22 cellular contexts compared by ENCODE assay signal in genomic region chr12:130647814-130648213, GRCh38.
DNase-seq lines count a peak whose midpoint lies in the region; ATAC-seq, FAIRE-seq and TF ChIP-seq lines count a peak whose summit lies in the region.
"Had no signal": no experiment of that assay in that cellular context is flagged by ENCODE, and none has a peak within 500 bp of the region (broad histone marks: within the 10 kb centered on the region; RNA-seq: fewer than 3 reads in every experiment).

No MANE protein-coding gene starts in this region.

- TF ChIP-seq RAD21 in HepG2 (CRISPR knock-in tag; IDR thresholded peaks at IDR 0.05), result no peak
- TF ChIP-seq RAD21 in SK-N-SH (IDR thresholded peaks at IDR 0.05; ENCODE audit: low read length), result no peak

- H3F3A ChIP-seq in SK-N-SH (replicated peaks; ENCODE audit: insufficient read depth), result no peaks in the 10 kb centered on the region

- no peaks in the 10 kb centered on the region for H3K9me3 ChIP-seq in HepG2 (ENCODE audit: low read length)
- no peaks in the 10 kb centered on the region for H3K9me3 ChIP-seq in right lobe of liver
- H3K9me3 ChIP-seq in SK-N-SH, result no peaks in the 10 kb centered on the region
- H3K9me3 ChIP-seq: BLaER1, Caco-2 had no signal

- TF ChIP-seq POLR2A in HepG2 (IDR thresholded peaks at IDR 0.05; ENCODE audit: insufficient read depth in 1 of 2, low read depth in 2 of 2, low read length in 2 of 2) (no peak), right lobe of liver (IDR thresholded peaks at IDR 0.05) (no peak)

- ATAC-seq in HepG2 (no peak), right lobe of liver (no peak), HG03175 (IDR thresholded peaks at IDR 0.05; ENCODE audit: unreplicated experiment) (no peak)
- ATAC-seq: CD8-positive, alpha-beta T cell had no signal

- H3K9ac ChIP-seq in HepG2 (ENCODE audit: insufficient read depth, low read depth, low read length) (no peak overlapping the region), SK-N-SH (no peak overlapping the region)
- H3K9ac ChIP-seq: BLaER1 had no signal

- no peak overlapping the region for H3K4me2 ChIP-seq in HepG2 (ENCODE audit: low read depth, low read length)
- no peak overlapping the region for H3K4me2 ChIP-seq in SK-N-SH
- H3K4me2 ChIP-seq: BLaER1 had no signal

- no peaks in the 10 kb centered on the region for H3K9me2 ChIP-seq in SK-N-SH

- FAIRE-seq in HepG2 (lab: Jason Lieb, UNC), result no peak
- FAIRE-seq: A204.1, GM12892, H54 had no signal

- DNase-seq in DMS 273 (lab: John Stamatoyannopoulos, UW; ENCODE audit: unreplicated experiment) (peak; percentile 18), DMS 273 treated with DMSO at 0.1 percent for 48 hours (lab: John Stamatoyannopoulos, UW) (no peak), HepG2 (ENCODE audit: low spot score) (no peak), right lobe of liver (no peak), mesenteric fat pad (ENCODE audit: low spot score) (peak; percentile 55), SK-N-SH (no peak), HuH-7 (ENCODE audit: low spot score) (no peak)
- DNase-seq: Caco-2; CD4-positive, CD25-positive, alpha-beta regulatory T cell; CD8-positive, alpha-beta T cell; DMS53; DMS79 treated with DMSO at 0.1 percent for 48 hours; GF-D8; GOT3; HCEC 1CT had no signal

- no peak for TF ChIP-seq CTCF in HepG2 (CRISPR knock-in tag; IDR thresholded peaks at IDR 0.05)
- no peak for TF ChIP-seq CTCF in right lobe of liver (IDR thresholded peaks at IDR 0.05)
- no peak for TF ChIP-seq CTCF in SK-N-SH (IDR thresholded peaks at IDR 0.05)

- WGBS in HepG2 (ENCODE audit: low lambda C conversion rate), result 40% methylated on average over 13 of the region's 13 CpGs
- WGBS in right lobe of liver (ENCODE audit: insufficient coverage, low coverage, low lambda C conversion rate, missing lambda C conversion rate), result 70% methylated on average over 7 of the region's 13 CpGs
- 55% methylated on average over 13 of the region's 13 CpGs for WGBS in SK-N-SH (ENCODE audit: low lambda C conversion rate)

- intact Hi-C loops in HepG2 (cut with micrococcal nuclease; ENCODE audit: unreplicated experiment), result no loop called here
- intact Hi-C loops in right lobe of liver (cut with DNase I), result no loop called here

- POLR2A ChIA-PET in HepG2 (lab: Yijun Ruan, JAX), result no interaction called here
- POLR2A ChIA-PET in SK-N-SH (lab: Yijun Ruan, JAX), result no interaction called here

- CTCF ChIA-PET in HepG2 (lab: Yijun Ruan, JAX; ENCODE audit: low intra/inter-chr PET ratio, low total read pairs) (no interaction called here), SK-N-SH (lab: Yijun Ruan, JAX) (no interaction called here)

- no peak overlapping the region for H3K27ac ChIP-seq in HepG2 (ENCODE audit: extremely low read length, insufficient read depth, low read length)
- no peak overlapping the region for H3K27ac ChIP-seq in right lobe of liver
- H3K27ac ChIP-seq in SK-N-SH (ENCODE audit: low read depth in 2 of 2, low read length in 1 of 2), result no peak overlapping the region
- H3K27ac ChIP-seq: 22Rv1, BLaER1, C4-2B had no signal

- H3K27me3 ChIP-seq in HepG2 (ENCODE audit: control insufficient read depth in 1 of 2, insufficient read depth in 2 of 2, low read length in 2 of 2), result peaks cover 3 to 60% of the 10 kb centered on the region in 2 experiments; a peak in 3 of 5 replicates
- H3K27me3 ChIP-seq in right lobe of liver, result no peaks in the 10 kb centered on the region
- H3K27me3 ChIP-seq in SK-N-SH (ENCODE audit: insufficient read depth), result no peaks in the 10 kb centered on the region
- H3K27me3 ChIP-seq: BLaER1 had no signal

- no peak overlapping the region for H3K4me3 ChIP-seq in HepG2 (replicated peaks in 1 of 3; ENCODE audit: insufficient read depth in 1 of 3, low read depth in 2 of 3, low read length in 3 of 3)
- no peak overlapping the region for H3K4me3 ChIP-seq in right lobe of liver
- H3K4me3 ChIP-seq in SK-N-SH (ENCODE audit: low read depth in 2 of 2, low read length in 1 of 2), result no peak overlapping the region
- H3K4me3 ChIP-seq: BLaER1 had no signal

- no peaks in the 10 kb centered on the region for H3K36me3 ChIP-seq in HepG2 (replicated peaks in 1 of 2; ENCODE audit: control insufficient read depth in 1 of 2, insufficient read depth in 2 of 2, low read length in 2 of 2)
- no peaks in the 10 kb centered on the region for H3K36me3 ChIP-seq in right lobe of liver
- H3K36me3 ChIP-seq in SK-N-SH (replicated peaks in 1 of 2; ENCODE audit: control insufficient read depth in 1 of 2, insufficient read depth in 2 of 2, low read length in 1 of 2), result no peaks in the 10 kb centered on the region
- H3K36me3 ChIP-seq: BLaER1 had no signal

- no peak for TF ChIP-seq EP300 in HepG2 (IDR thresholded peaks at IDR 0.05; ENCODE audit: low read depth in 2 of 2, low read length in 2 of 2)
- TF ChIP-seq EP300 in HepG2 (CRISPR knock-in tag; IDR thresholded peaks at IDR 0.05; ENCODE audit: borderline replicate concordance), result no peak
- no peak for TF ChIP-seq EP300 in SK-N-SH (IDR thresholded peaks at IDR 0.05; ENCODE audit: borderline replicate concordance in 1 of 2, low read depth in 1 of 2, low read length in 1 of 2)

- BruUV-seq in HepG2 (replicated peaks; lab: Mats Ljungman, UMichigan), result no TSS peak

- no peak overlapping the region for H2AFZ ChIP-seq in HepG2 (ENCODE audit: low read length)
- H2AFZ ChIP-seq in SK-N-SH (ENCODE audit: low read depth), result no peak overlapping the region

- H3K4me1 ChIP-seq in HepG2 (ENCODE audit: insufficient read depth, low read length) (no peaks in the 10 kb centered on the region), right lobe of liver (no peaks in the 10 kb centered on the region), SK-N-SH (ENCODE audit: control insufficient read depth in 1 of 2, insufficient read depth in 2 of 2, low read depth in 1 of 2, low read length in 1 of 2) (peaks cover 0 to 24% of the 10 kb centered on the region in 2 experiments; a peak in 1 of 4 replicates)
- H3K4me1 ChIP-seq: Caco-2 had no signal

- no peaks in the 10 kb centered on the region for H3K79me2 ChIP-seq in HepG2 (ENCODE audit: insufficient read depth, low read length)
- H3K79me2 ChIP-seq in SK-N-SH (ENCODE audit: insufficient read depth), result no peaks in the 10 kb centered on the region

- in situ Hi-C loops in HepG2 (cut with HindIII; ENCODE audit: extremely low pct_ligation_motif_present, low pct_unique_long_range_greater_than_20kb), result no loop called here

- H4K20me1 ChIP-seq in HepG2 (ENCODE audit: insufficient read depth, low read length), result 0 out of 2 replicates have a peak, but pooled peaks cover 4% of the 10 kb centered on the region
- H4K20me1 ChIP-seq in SK-N-SH (ENCODE audit: insufficient read depth), result no peaks in the 10 kb centered on the region
- H4K20me1 ChIP-seq: BLaER1 had no signal

TF ChIP-seq in HepG2, 621 proteins besides CTCF, POLR2A, EP300 and RAD21:
- TF ChIP-seq MNT (IDR thresholded peaks at IDR 0.05) (peak; percentile 98), KLF12 (CRISPR knock-in tag; IDR thresholded peaks at IDR 0.05; ENCODE audit: borderline replicate concordance) (no peak)
TF ChIP-seq in HepG2: peak in this region for 1.

TF ChIP-seq in SK-N-SH, 30 proteins besides CTCF, POLR2A, EP300 and RAD21 (continues in another document):
- TF ChIP-seq FOXJ3 (CRISPR knock-in tag; IDR thresholded peaks at IDR 0.05), result no peak
- no peak for TF ChIP-seq ELF1 (IDR thresholded peaks at IDR 0.05)
- TF ChIP-seq FOXM1 (IDR thresholded peaks at IDR 0.05; ENCODE audit: low read depth), result no peak
- TF ChIP-seq USF2 (IDR thresholded peaks at IDR 0.05; ENCODE audit: borderline replicate concordance, low read depth, low read length), result no peak
- no peak for TF ChIP-seq GATA2 (CRISPR knock-in tag; IDR thresholded peaks at IDR 0.05)
- TF ChIP-seq NFIC (IDR thresholded peaks at IDR 0.05; ENCODE audit: borderline replicate concordance), result no peak
- TF ChIP-seq RCOR1 (IDR thresholded peaks at IDR 0.05; ENCODE audit: low read length), result no peak
- TF ChIP-seq SIN3A (IDR thresholded peaks at IDR 0.05; ENCODE audit: borderline replicate concordance, low read depth, low read length), result no peak
- TF ChIP-seq MEF2A (IDR thresholded peaks at IDR 0.05; ENCODE audit: borderline replicate concordance, low read depth), result no peak
- TF ChIP-seq SMC3 (IDR thresholded peaks at IDR 0.05; ENCODE audit: low read depth, low read length), result no peak
- TF ChIP-seq PBX3 (IDR thresholded peaks at IDR 0.05), result no peak

Comparison
In these comparisons a context has a peak if more than half of its experiments do, and no peak if none do; other contexts are left out.
1. DNase-seq: peak in DMS 273 (single experiment) and mesenteric fat pad (single experiment); none in DMS 273 treated with DMSO at 0.1 percent for 48 hours (single experiment), HepG2 (single experiment), right lobe of liver (0 of 3), SK-N-SH (single experiment) and HuH-7 (single experiment).